In the genomic region with DNA sequence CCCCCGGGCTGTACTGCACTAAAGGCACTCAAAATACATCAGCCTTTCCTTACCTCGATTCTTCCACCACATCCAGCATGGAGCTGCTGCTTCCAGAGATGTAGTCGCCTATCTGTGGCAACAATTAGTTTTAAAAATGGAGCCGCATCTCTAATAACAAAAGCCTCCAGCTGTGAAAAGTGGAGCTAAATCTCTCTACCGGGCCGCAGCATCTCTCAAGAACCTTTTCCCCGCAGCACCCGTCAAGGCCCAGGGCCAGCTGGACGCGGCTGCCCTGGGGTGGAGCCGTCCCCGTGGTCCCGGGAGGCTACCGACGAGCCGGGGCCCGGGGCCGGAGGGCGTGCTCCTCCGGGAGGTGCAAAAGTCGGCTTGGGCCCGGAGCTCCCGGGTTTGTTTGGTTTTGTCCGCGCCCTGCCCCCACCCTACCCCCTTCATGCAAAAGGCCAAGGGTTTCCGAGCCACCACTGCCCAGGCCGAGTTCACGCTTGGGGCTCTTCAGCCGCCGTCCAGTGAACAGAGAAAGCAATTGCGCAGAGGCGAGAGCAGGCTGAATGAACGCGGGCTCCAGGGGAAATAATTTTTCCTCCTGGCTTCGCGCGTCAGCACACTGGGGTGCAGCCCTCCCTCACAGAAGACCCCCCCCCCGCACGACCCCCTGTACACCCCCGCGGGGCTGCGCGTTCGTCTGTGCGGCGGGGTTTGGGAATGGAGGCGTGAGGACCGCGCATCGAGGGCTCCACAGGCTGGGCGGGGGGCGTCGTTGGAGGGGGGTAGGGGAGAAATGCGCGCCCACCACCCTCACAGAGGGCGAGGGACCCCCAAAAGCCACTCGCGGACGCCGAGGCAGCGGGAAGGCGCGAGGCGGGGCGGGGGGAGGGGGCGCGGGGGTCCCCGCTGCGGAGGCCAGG, we compare ENCODE assay signal across 9 cellular contexts. TPM values are rescaled to one million over a fixed set of nuclear protein-coding genes. Genes with fewer than 3 reads are reported as not detected.
DNase-seq lines count a peak whose midpoint lies in the region; ATAC-seq and TF ChIP-seq lines count a peak whose summit lies in the region.
"Had no signal": no experiment of that assay in that cellular context is flagged by ENCODE, and none has a peak within 500 bp of the region (broad histone marks: within the 10 kb centered on the region; RNA-seq: fewer than 3 reads in every experiment).

No MANE protein-coding gene starts in this region.

- ATAC-seq in SK-N-SH treated with all-trans-retinoic acid at 6 μM for 48 hours, result 0 out of 3 replicates have a peak, but pooled peaks have one; percentile 25

- DNase-seq in GM20000 (ENCODE audit: low spot score) (peak; percentile 31), hepatic stellate cell (ENCODE audit: low spot score) (peak; percentile 22), NCI-H446 (lab: John Stamatoyannopoulos, UW) (no peak), NCI-H2171 (lab: John Stamatoyannopoulos, UW) (no peak), occipital lobe (lab: John Stamatoyannopoulos, UW) (no peak)
- no peak for DNase-seq in stimulated activated CD4-positive, alpha-beta T cell treated with anti-CD3 and anti-CD28 coated beads, Interleukin-4, amount 100 ng/mL, for 4 hours
- DNase-seq: activated CD8-positive, alpha-beta memory T cell treated with anti-CD3 and anti-CD28 coated beads, Interleukin-2, amount 10 ng/mL, durations not matched to agents 7 days and 5 days had no signal

- H3K4me3 ChIP-seq in skeletal muscle tissue (ENCODE audit: low read length in 3 of 3), result peak overlapping the region in 2 of 3 donors; percentile 36 to 54

- TF ChIP-seq CTCF in GM20000 (IDR thresholded peaks at IDR 0.05; ENCODE audit: extremely low read depth, missing control alignments), result no peak

- H3K4me1 ChIP-seq in skeletal muscle tissue (ENCODE audit: control insufficient read depth in 3 of 3, insufficient read depth in 3 of 3, low read length in 3 of 3), result peaks cover 2 to 5% (median 5%) of the 10 kb centered on the region in 3 donors

- H3K9ac ChIP-seq in skeletal muscle tissue (ENCODE audit: low read depth in 1 of 3, low read length in 3 of 3), result peak overlapping the region in 2 of 3 donors; percentile 25 to 45

- no peaks in the 10 kb centered on the region for H3K9me3 ChIP-seq in skeletal muscle tissue (ENCODE audit: control insufficient read depth in 3 of 3, low read length in 3 of 3)

- no peaks in the 10 kb centered on the region for H3K36me3 ChIP-seq in skeletal muscle tissue (ENCODE audit: control insufficient read depth in 3 of 3, insufficient read depth in 3 of 3, low read length in 3 of 3)

- no peak overlapping the region for H3K27ac ChIP-seq in skeletal muscle tissue (ENCODE audit: low read depth, low read length)

- peaks cover 0 to 8% (median 3%) of the 10 kb centered on the region in 3 donors for H3K27me3 ChIP-seq in skeletal muscle tissue (ENCODE audit: control insufficient read depth in 3 of 3, insufficient read depth in 3 of 3, low read length in 3 of 3)

TF ChIP-seq in SK-N-SH treated with all-trans-retinoic acid at 6 μM for 48 hours, 23 proteins besides CTCF, POLR2A, EP300 and RAD21:
- TF ChIP-seq, protein P1, sequence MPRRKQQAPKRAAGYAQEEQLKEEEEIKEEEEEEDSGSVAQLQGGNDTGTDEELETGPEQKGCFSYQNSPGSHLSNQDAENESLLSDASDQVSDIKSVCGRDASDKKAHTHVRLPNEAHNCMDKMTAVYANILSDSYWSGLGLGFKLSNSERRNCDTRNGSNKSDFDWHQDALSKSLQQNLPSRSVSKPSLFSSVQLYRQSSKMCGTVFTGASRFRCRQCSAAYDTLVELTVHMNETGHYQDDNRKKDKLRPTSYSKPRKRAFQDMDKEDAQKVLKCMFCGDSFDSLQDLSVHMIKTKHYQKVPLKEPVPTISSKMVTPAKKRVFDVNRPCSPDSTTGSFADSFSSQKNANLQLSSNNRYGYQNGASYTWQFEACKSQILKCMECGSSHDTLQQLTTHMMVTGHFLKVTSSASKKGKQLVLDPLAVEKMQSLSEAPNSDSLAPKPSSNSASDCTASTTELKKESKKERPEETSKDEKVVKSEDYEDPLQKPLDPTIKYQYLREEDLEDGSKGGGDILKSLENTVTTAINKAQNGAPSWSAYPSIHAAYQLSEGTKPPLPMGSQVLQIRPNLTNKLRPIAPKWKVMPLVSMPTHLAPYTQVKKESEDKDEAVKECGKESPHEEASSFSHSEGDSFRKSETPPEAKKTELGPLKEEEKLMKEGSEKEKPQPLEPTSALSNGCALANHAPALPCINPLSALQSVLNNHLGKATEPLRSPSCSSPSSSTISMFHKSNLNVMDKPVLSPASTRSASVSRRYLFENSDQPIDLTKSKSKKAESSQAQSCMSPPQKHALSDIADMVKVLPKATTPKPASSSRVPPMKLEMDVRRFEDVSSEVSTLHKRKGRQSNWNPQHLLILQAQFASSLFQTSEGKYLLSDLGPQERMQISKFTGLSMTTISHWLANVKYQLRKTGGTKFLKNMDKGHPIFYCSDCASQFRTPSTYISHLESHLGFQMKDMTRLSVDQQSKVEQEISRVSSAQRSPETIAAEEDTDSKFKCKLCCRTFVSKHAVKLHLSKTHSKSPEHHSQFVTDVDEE (CRISPR knock-in tag; IDR thresholded peaks at IDR 0.05), result no peak
- TF ChIP-seq ZFP30 (CRISPR knock-in tag; IDR thresholded peaks at IDR 0.05), result no peak
TF ChIP-seq in SK-N-SH treated with all-trans-retinoic acid at 6 μM for 48 hours: peak in this region for 0.

RNA-seq across cellular contexts. Expression of gene GREB1L, which starts 0.6 kb away (rescaled TPM):
- total RNA-seq in skeletal muscle tissue (12.5 TPM), occipital lobe (0.31 TPM)
- total RNA-seq: activated CD8-positive, alpha-beta memory T cell treated with anti-CD3 and anti-CD28 coated beads, Interleukin-2, amount 10 ng/mL, durations not matched to agents 7 days and 5 days had no signal

Comparison
In these comparisons a context has a peak if more than half of its experiments do, and no peak if none do; other contexts are left out.
1. DNase-seq: peak in GM20000 (single experiment) and hepatic stellate cell (single experiment); none in NCI-H446 (0 of 2), stimulated activated CD4-positive, alpha-beta T cell treated with anti-CD3 and anti-CD28 coated beads, Interleukin-4, amount 100 ng/mL, for 4 hours (0 of 2), NCI-H2171 (single experiment) and occipital lobe (single experiment).
2. RNA of gene GREB1L, which starts 0.6 kb away (total RNA-seq): 12.5 TPM in skeletal muscle tissue (single experiment); 0.31 TPM in occipital lobe (single experiment); every median in the first group is over 10 times any median in the second.